Comparison of ENCODE assay signal across 21 cellular contexts in genomic region chr6:142444388-142444787, GRCh38.
DNase-seq lines count a peak whose midpoint lies in the region; ATAC-seq, FAIRE-seq and TF ChIP-seq lines count a peak whose summit lies in the region.
"Had no signal": no experiment of that assay in that cellular context is flagged by ENCODE, and none has a peak within 500 bp of the region (broad histone marks: within the 10 kb centered on the region; RNA-seq: fewer than 3 reads in every experiment).

No MANE protein-coding gene starts in this region.

- H3K36me3 Mint-ChIP-seq in stimulated activated effector memory CD8-positive, alpha-beta T cell treated with anti-CD3 and anti-CD28 coated beads, Interleukin-12 subunit alpha, Interleukin-12 subunit beta, amount 100 ng/mL, for 72 hours, result no peaks in the 10 kb centered on the region
- peaks cover 84% of the 10 kb centered on the region for H3K36me3 Mint-ChIP-seq in Caco-2 (ENCODE audit: insufficient read depth, unreplicated experiment)
- H3K36me3 Mint-ChIP-seq: CD8-positive, alpha-beta T cell had no signal

- no peaks in the 10 kb centered on the region for H3K9me3 Mint-ChIP-seq in stimulated activated effector memory CD8-positive, alpha-beta T cell treated with anti-CD3 and anti-CD28 coated beads, Interleukin-12 subunit alpha, Interleukin-12 subunit beta, amount 100 ng/mL, for 72 hours
- H3K9me3 Mint-ChIP-seq in Caco-2 (ENCODE audit: unreplicated experiment), result no peaks in the 10 kb centered on the region
- H3K9me3 Mint-ChIP-seq: activated T-helper 1 cell treated with anti-CD3 and anti-CD28 coated beads, Interleukin-12 subunit alpha, Interleukin-12 subunit beta, Interleukin-2, Interleukin-4 antibody, amounts not matched to agents 30 ng/mL and 10 ng/mL and 1 ng/mL, durations not matched to agents 14 hours and 24 hours and 36 hours; CD8-positive, alpha-beta T cell had no signal

- CTCF ChIA-PET in Panc1 (lab: Charles Lee) (no interaction called here), Caco-2 (lab: Charles Lee) (interaction anchor here (0.6 kb wide), 1 partner anchor 372 kb away, joined by 3 read pairs; no protein-coding TSS in a partner anchor)

- H3K9me3 ChIP-seq in Panc1 (ENCODE audit: control insufficient read depth, insufficient read depth, low read depth, low read length), result no peaks in the 10 kb centered on the region
- no peaks in the 10 kb centered on the region for H3K9me3 ChIP-seq in Caco-2

- H3K4me1 ChIP-seq in Panc1 (ENCODE audit: control insufficient read depth, insufficient read depth, low read length) (peaks cover 10% of the 10 kb centered on the region), Caco-2 (no peaks in the 10 kb centered on the region)

- POLR2A ChIA-PET in Panc1 (lab: Charles Lee), result no interaction called here
- POLR2A ChIA-PET in Caco-2 (lab: Charles Lee), result no interaction called here

- intact Hi-C loops in Panc1 (cut with micrococcal nuclease; ENCODE audit: unreplicated experiment) (no loop called here), Caco-2 (cut with micrococcal nuclease; ENCODE audit: unreplicated experiment) (no loop called here)

- FAIRE-seq in H54 (lab: Jason Lieb, UNC), result no peak
- FAIRE-seq: GM12892, urothelium cell line had no signal

- H3K27ac Mint-ChIP-seq in stimulated activated effector memory CD8-positive, alpha-beta T cell treated with anti-CD3 and anti-CD28 coated beads, Interleukin-12 subunit alpha, Interleukin-12 subunit beta, amount 100 ng/mL, for 72 hours, result no peak overlapping the region
- H3K27ac Mint-ChIP-seq in Caco-2 (ENCODE audit: unreplicated experiment), result no peak overlapping the region
- H3K27ac Mint-ChIP-seq: activated naive CD8-positive, alpha-beta T cell; activated T-helper 1 cell treated with anti-CD3 and anti-CD28 coated beads, Interleukin-12 subunit alpha, Interleukin-12 subunit beta, Interleukin-2, Interleukin-4 antibody, amounts not matched to agents 30 ng/mL and 10 ng/mL and 1 ng/mL, durations not matched to agents 14 hours and 24 hours and 36 hours; CD8-positive, alpha-beta T cell had no signal

- no peak for TF ChIP-seq POLR2A in H54 (IDR thresholded peaks at IDR 0.05; ENCODE audit: low read depth, low read length)

- ATAC-seq in Panc1, result peak; percentile 55
- ATAC-seq in stimulated activated effector memory CD8-positive, alpha-beta T cell treated with anti-CD3 and anti-CD28 coated beads, Interleukin-12 subunit alpha, Interleukin-12 subunit beta, amount 100 ng/mL, for 72 hours, result peak; percentile 34
- ATAC-seq: CD8-positive, alpha-beta T cell; esophagus mucosa had no signal

- TF ChIP-seq CTCF in Panc1 (IDR thresholded peaks at IDR 0.05) (no peak), Caco-2 (IDR thresholded peaks at IDR 0.05; ENCODE audit: insufficient read depth in 1 of 2, low read depth in 1 of 2, low read length in 1 of 2, severe bottlenecking in 1 of 2, unreplicated experiment in 1 of 2) (no peak)

- DNase-seq in GM03348 (ENCODE audit: low spot score), result peak; percentile 13
- no peak for DNase-seq in Panc1 (ENCODE audit: low read depth, low spot score)
- DNase-seq in fibroblast of peridontal ligament (ENCODE audit: extremely low read depth), result peak; percentile 25
- DNase-seq in stimulated activated effector memory CD8-positive, alpha-beta T cell treated with anti-CD3 and anti-CD28 coated beads, Interleukin-12 subunit alpha, Interleukin-12 subunit beta, amount 100 ng/mL, for 72 hours (ENCODE audit: low spot score in 2 of 2), result no peak
- no peak for DNase-seq in retina
- DNase-seq in H54 (ENCODE audit: insufficient read length, low spot score), result no peak
- no peak for DNase-seq in Caco-2
- DNase-seq: activated CD4-positive, alpha-beta T cell treated with anti-CD3 and anti-CD28 coated beads for 4 hours; CD8-positive, alpha-beta T cell; effector CD8-positive, alpha-beta T cell; kidney glomerular epithelial cell; NCI-H1092 treated with DMSO at 0.1 percent for 48 hours; NCI-H2029; NCI-H345; nucleus accumbens; PC-9 had no signal

- no peaks in the 10 kb centered on the region for H3K27me3 ChIP-seq in Panc1 (ENCODE audit: control insufficient read depth, insufficient read depth, low read length)
- H3K27me3 ChIP-seq in Caco-2 (replicated peaks; ENCODE audit: control insufficient read depth, insufficient read depth, low read length), result no peaks in the 10 kb centered on the region

- no peaks in the 10 kb centered on the region for H3K4me1 Mint-ChIP-seq in stimulated activated effector memory CD8-positive, alpha-beta T cell treated with anti-CD3 and anti-CD28 coated beads, Interleukin-12 subunit alpha, Interleukin-12 subunit beta, amount 100 ng/mL, for 72 hours
- no peaks in the 10 kb centered on the region for H3K4me1 Mint-ChIP-seq in Caco-2 (ENCODE audit: low read depth, unreplicated experiment)

- H3K36me3 ChIP-seq in Panc1 (ENCODE audit: control insufficient read depth, insufficient read depth, low read length), result peaks cover 42% of the 10 kb centered on the region
- peaks cover 3% of the 10 kb centered on the region for H3K36me3 ChIP-seq in Caco-2 (ENCODE audit: control insufficient read depth, insufficient read depth, low read length)

- BruUV-seq in Panc1 (replicated peaks; lab: Mats Ljungman, UMichigan), result no TSS peak
- BruUV-seq in Caco-2 (replicated peaks; lab: Mats Ljungman, UMichigan), result no TSS peak

- no peak overlapping the region for H3K4me3 ChIP-seq in Panc1 (ENCODE audit: low read depth in 2 of 2, low read length in 2 of 2)
- no peak overlapping the region for H3K4me3 ChIP-seq in Caco-2 (ENCODE audit: low read depth, low read length)
- H3K4me3 ChIP-seq: PC-9 had no signal

- no peak overlapping the region for H3K27ac ChIP-seq in Panc1 (ENCODE audit: low read length)
- H3K27ac ChIP-seq: PC-9 had no signal

- in situ Hi-C loops in Panc1 (cut with HindIII; ENCODE audit: low pct_unique_long_range_greater_than_20kb, low sequenced_read_pairs), result no loop called here

- H3K4me3 Mint-ChIP-seq in stimulated activated effector memory CD8-positive, alpha-beta T cell treated with anti-CD3 and anti-CD28 coated beads, Interleukin-12 subunit alpha, Interleukin-12 subunit beta, amount 100 ng/mL, for 72 hours, result no peak overlapping the region
- no peak overlapping the region for H3K4me3 Mint-ChIP-seq in Caco-2 (ENCODE audit: unreplicated experiment)
- H3K4me3 Mint-ChIP-seq: activated naive CD8-positive, alpha-beta T cell; activated T-helper 1 cell treated with anti-CD3 and anti-CD28 coated beads, Interleukin-12 subunit alpha, Interleukin-12 subunit beta, Interleukin-2, Interleukin-4 antibody, amounts not matched to agents 30 ng/mL and 10 ng/mL and 1 ng/mL, durations not matched to agents 14 hours and 24 hours and 36 hours; CD8-positive, alpha-beta T cell had no signal

- no peaks in the 10 kb centered on the region for H3K27me3 Mint-ChIP-seq in Caco-2 (ENCODE audit: insufficient read depth, unreplicated experiment)
- H3K27me3 Mint-ChIP-seq: activated naive CD8-positive, alpha-beta T cell had no signal

Comparison
In these comparisons a context has a peak if more than half of its experiments do, and no peak if none do; other contexts are left out.
1. DNase-seq: peak in GM03348 (single experiment) and fibroblast of peridontal ligament (single experiment); none in Panc1 (single experiment), stimulated activated effector memory CD8-positive, alpha-beta T cell treated with anti-CD3 and anti-CD28 coated beads, Interleukin-12 subunit alpha, Interleukin-12 subunit beta, amount 100 ng/mL, for 72 hours (0 of 2), retina (single experiment), H54 (single experiment) and Caco-2 (0 of 2).